ENCODE assay signal across 1 cellular context in the genomic region with DNA sequence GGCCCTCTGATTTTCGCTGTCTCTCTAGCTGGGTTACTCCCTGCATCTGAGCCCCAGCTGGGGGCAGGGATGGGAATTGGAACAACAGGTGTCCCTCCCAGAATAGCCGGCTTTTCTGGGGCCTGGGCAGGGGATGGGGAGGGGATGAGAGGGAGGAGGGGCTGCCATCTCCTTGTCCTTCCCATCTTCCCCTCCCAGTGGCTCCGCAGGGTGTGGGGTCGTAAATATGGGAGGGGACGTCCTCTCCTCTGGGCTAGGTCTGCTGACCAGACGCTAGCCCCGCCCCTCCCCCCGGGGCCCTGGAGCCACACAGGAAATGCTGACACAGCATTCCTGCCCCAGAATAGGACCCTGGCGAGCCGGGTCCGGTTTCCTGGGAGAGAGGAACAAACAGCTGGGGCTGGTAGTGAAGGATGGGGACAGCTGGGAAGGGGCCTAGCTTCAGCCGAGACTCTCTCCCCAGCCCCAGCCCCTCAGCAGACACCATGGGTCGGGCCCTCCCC.
A peak's percentile ranks its signal among the peaks of the same experiment; 100 is the strongest.
TF ChIP-seq lines count a peak whose summit lies in the region.

No MANE protein-coding gene starts in this region.

TF ChIP-seq in H1, 55 proteins besides CTCF, POLR2A, EP300 and RAD21:
- TF ChIP-seq SP2 (IDR thresholded peaks at IDR 0.05; ENCODE audit: low read length): no peak
- TF ChIP-seq JUND (IDR thresholded peaks at IDR 0.05; ENCODE audit: low read length): 0 out of 2 replicates have a peak, but pooled peaks have one; percentile 7
- TF ChIP-seq BACH1 (IDR thresholded peaks at IDR 0.05; ENCODE audit: low read length): peak; percentile 99
- peak; percentile 53; the same call in 1 of the 2 replicates for TF ChIP-seq TEAD4 (IDR thresholded peaks at IDR 0.05; ENCODE audit: low read depth, low read length)
- TF ChIP-seq CEBPB (IDR thresholded peaks at IDR 0.05; ENCODE audit: low read depth, low read length): no peak
- TF ChIP-seq BCL11A (IDR thresholded peaks at IDR 0.05; ENCODE audit: low read depth in 2 of 2, low read length in 2 of 2): no peak
- no peak for TF ChIP-seq JUN (IDR thresholded peaks at IDR 0.05; ENCODE audit: low read depth, low read length)
- peak; percentile 48 for TF ChIP-seq SAP30 (IDR thresholded peaks at IDR 0.05; ENCODE audit: insufficient read depth, insufficient replicate concordance, low read length)
- TF ChIP-seq SIN3A (conservative IDR thresholded peaks at IDR 0.05 in 1 of 2, IDR thresholded peaks at IDR 0.05 in 1 of 2; ENCODE audit: low read depth in 1 of 2, low read length in 2 of 2): peak; percentile 63 to 69; a peak in 3 of 4 replicates
- TF ChIP-seq, protein P1, sequence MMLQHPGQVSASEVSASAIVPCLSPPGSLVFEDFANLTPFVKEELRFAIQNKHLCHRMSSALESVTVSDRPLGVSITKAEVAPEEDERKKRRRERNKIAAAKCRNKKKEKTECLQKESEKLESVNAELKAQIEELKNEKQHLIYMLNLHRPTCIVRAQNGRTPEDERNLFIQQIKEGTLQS (IDR thresholded peaks at IDR 0.05; ENCODE audit: insufficient read depth, low read depth, low read length): no peak
- peak; percentile 34 for TF ChIP-seq KDM4A (IDR thresholded peaks at IDR 0.05; ENCODE audit: low read depth, low read length, severe bottlenecking)
- TF ChIP-seq SP1 (IDR thresholded peaks at IDR 0.05; ENCODE audit: low read depth, low read length): no peak
- peak; percentile 100 for TF ChIP-seq MAFK (IDR thresholded peaks at IDR 0.05; ENCODE audit: low read depth, low read length)
- TF ChIP-seq TCF12 (IDR thresholded peaks at IDR 0.05; ENCODE audit: low read depth, low read length): 0 out of 2 replicates have a peak, but pooled peaks have one; percentile 62
- peak; percentile 39; the same call in 1 of the 2 replicates for TF ChIP-seq TAF1 (IDR thresholded peaks at IDR 0.05; ENCODE audit: low read depth, low read length)
- peak; percentile 72 for TF ChIP-seq ASH2L (IDR thresholded peaks at IDR 0.05; ENCODE audit: low read length)
- peak; percentile 29 for TF ChIP-seq TAF7 (optimal IDR thresholded peaks at IDR 0.05; ENCODE audit: borderline replicate concordance, low read depth, low read length)
TF ChIP-seq in H1: peak in this region for 11.
